8 cellular contexts compared by ENCODE assay signal in the genomic region with DNA sequence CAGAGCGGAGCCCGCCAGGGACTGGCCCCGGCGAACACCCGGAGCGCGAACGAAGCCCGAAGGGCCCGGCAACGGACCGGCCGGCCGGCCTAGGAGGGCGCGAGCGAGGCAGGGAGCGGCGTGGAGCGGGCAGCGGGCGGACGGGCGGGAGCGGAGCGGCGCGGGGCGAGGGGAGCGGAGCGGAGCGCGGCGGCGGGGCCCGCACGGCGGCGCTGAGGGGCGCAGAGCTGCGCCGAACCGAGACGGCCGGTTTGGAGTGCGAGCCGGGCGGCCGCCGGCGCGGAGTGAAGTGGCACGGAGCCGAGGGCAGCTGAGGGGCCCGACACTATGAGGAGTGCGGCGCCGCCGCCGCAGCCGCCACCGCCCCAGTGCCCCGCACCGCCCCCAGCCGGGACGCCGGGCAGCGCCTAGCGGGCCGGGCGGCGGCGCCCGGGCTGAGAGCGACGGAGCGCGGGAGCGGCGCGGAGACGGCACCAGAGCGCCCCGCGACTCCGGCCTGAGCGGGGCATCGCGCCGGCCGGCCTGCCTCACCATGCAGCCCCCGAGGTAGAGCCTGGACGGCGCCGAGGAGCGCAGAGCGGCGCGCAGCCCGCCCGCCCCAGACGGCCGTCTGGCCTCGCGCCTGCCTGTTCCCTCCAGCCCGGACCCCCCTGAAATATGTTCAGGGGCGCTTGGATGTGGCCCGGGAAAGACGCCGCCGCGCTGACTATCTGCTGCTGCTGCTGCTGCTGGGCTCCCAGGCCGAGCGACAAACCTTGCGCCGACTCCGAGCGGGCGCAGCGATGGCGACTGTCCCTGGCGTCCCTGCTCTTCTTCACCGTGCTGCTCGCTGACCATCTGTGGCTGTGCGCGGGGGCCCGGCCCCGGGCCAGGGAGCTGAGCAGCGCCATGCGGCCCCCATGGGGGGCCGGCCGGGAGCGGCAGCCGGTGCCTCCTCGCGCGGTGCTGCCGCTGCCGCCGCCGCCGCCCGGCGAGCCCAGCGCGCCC. TPM values are rescaled to one million over a fixed set of nuclear protein-coding genes. Genes with fewer than 3 reads are reported as not detected.
DNase-seq lines count a peak whose midpoint lies in the region; ATAC-seq and TF ChIP-seq lines count a peak whose summit lies in the region.

No MANE protein-coding gene starts in this region.

- H3K4me1 ChIP-seq in RWPE2 (ENCODE audit: insufficient read depth, poor library complexity, severe bottlenecking) (no peaks in the 10 kb centered on the region), hepatocyte (ENCODE audit: insufficient read depth) (no peaks in the 10 kb centered on the region)

- H3K79me2 ChIP-seq in hepatocyte: no peaks in the 10 kb centered on the region

- no peak; the same call in 1 of the 3 replicates for ATAC-seq in RWPE2 (ENCODE audit: low read depth)

- TF ChIP-seq POLR2A in lower leg skin (IDR thresholded peaks at IDR 0.05): no peak

- H3K9me3 Mint-ChIP-seq in type B pancreatic cell: no peaks in the 10 kb centered on the region

- H3K9me2 ChIP-seq in hepatocyte (replicated peaks; ENCODE audit: insufficient read depth): no peaks in the 10 kb centered on the region

- whole genome bisulfite sequencing in hepatocyte (ENCODE audit: low lambda C conversion rate, missing lambda C conversion rate): 47% methylated on average over 76 of the region's 146 CpGs
- 51% methylated on average over 57 of the region's 146 CpGs; no CpG with 5 or more reads in 1 of the 2 donors for WGBS in lower leg skin, 2 donors

- no peaks in the 10 kb centered on the region for H3K4me1 Mint-ChIP-seq in type B pancreatic cell (ENCODE audit: unreplicated experiment)

- peaks cover 26% of the 10 kb centered on the region for H3K27me3 Mint-ChIP-seq in type B pancreatic cell

- no peaks in the 10 kb centered on the region for H3K36me3 Mint-ChIP-seq in type B pancreatic cell

- H4K20me1 ChIP-seq in hepatocyte (ENCODE audit: insufficient read depth, poor library complexity, severe bottlenecking): no peaks in the 10 kb centered on the region

- H3K4me3 Mint-ChIP-seq in type B pancreatic cell: no peak overlapping the region

- DNase-seq in H7 (peak; percentile 62), RWPE2 (ENCODE audit: low spot score) (no peak), hepatocyte (ENCODE audit: low spot score) (peak; percentile 10), skeletal muscle cell (ENCODE audit: low read depth) (no peak), lower leg skin (ENCODE audit: low spot score in 2 of 2) (no peak), GM10266 (ENCODE audit: extremely low spot score) (no peak), type B pancreatic cell (ENCODE audit: extremely low spot score, unreplicated experiment) (no peak), GM20000 (ENCODE audit: low spot score) (no peak)

- H3K27me3 ChIP-seq in H7 (ENCODE audit: control insufficient read depth, insufficient read depth, low read length): peaks cover 13% of the 10 kb centered on the region
- peaks cover 6% of the 10 kb centered on the region for H3K27me3 ChIP-seq in RWPE2 (ENCODE audit: insufficient read depth, poor library complexity, severe bottlenecking)
- peaks cover 19% of the 10 kb centered on the region for H3K27me3 ChIP-seq in hepatocyte

- TF ChIP-seq CTCF in RWPE2 (IDR thresholded peaks at IDR 0.05; ENCODE audit: poor library complexity, severe bottlenecking) (no peak), hepatocyte (IDR thresholded peaks at IDR 0.05; ENCODE audit: poor library complexity) (no peak), lower leg skin (IDR thresholded peaks at IDR 0.05) (no peak), GM10266 (IDR thresholded peaks at IDR 0.05; ENCODE audit: control insufficient read depth, insufficient read depth, low read depth, missing control alignments) (no peak), type B pancreatic cell (conservative IDR thresholded peaks at IDR 0.05) (no peak), GM20000 (IDR thresholded peaks at IDR 0.05; ENCODE audit: extremely low read depth, missing control alignments) (no peak)

- intact Hi-C loops in lower leg skin (cut with DNase I; ENCODE audit: low total_unique reads): no loop called here

- no peak overlapping the region for H2AFZ ChIP-seq in hepatocyte

- H3K27ac ChIP-seq in RWPE2 (ENCODE audit: poor library complexity, severe bottlenecking) (no peak overlapping the region), hepatocyte (no peak overlapping the region)

- peak overlapping the region; percentile 89 for H3K4me2 ChIP-seq in hepatocyte

- no peak overlapping the region for H3K27ac Mint-ChIP-seq in type B pancreatic cell

- H3K36me3 ChIP-seq in H7 (replicated peaks; ENCODE audit: control insufficient read depth, insufficient read depth, low read length) (no peaks in the 10 kb centered on the region), RWPE2 (ENCODE audit: low read depth) (no peaks in the 10 kb centered on the region), hepatocyte (replicated peaks; ENCODE audit: insufficient read depth, low read depth) (no peaks in the 10 kb centered on the region)

- H3K4me3 ChIP-seq in H7 (ENCODE audit: insufficient read depth, low read depth, low read length) (peak overlapping the region; percentile 63), RWPE2 (ENCODE audit: severe bottlenecking) (peak overlapping the region; percentile 41), hepatocyte (peak overlapping the region; percentile 55), skeletal muscle cell (ENCODE audit: low read depth, low read length) (peak overlapping the region; percentile 37), lower leg skin (ENCODE audit: low read depth, poor library complexity, severe bottlenecking) (no peak overlapping the region)

- H3K9me3 ChIP-seq in RWPE2 (ENCODE audit: severe bottlenecking) (no peaks in the 10 kb centered on the region), hepatocyte (ENCODE audit: low read depth) (no peaks in the 10 kb centered on the region)

RNA-seq across cellular contexts. Expression of a gene that starts 0.8 kb away (rescaled TPM):
- 5.4 and 7.4 TPM in 2 replicates for total RNA-seq in H7 (2014; rRNA removed; shearing (Covaris generic))
- total RNA-seq in hepatocyte (0.16 and 0.20 TPM in 2 replicates), lower leg skin (under 1 TPM in 1 of 4 donors, not detected in 3; 0.19 TPM), type B pancreatic cell (ENCODE audit: low replicate concordance) (1.8 and 3.4 TPM in 2 replicates)
- 0.38 and 0.46 TPM in 2 replicates for polyA plus RNA-seq in hepatocyte

Comparison
In these comparisons a context has a peak if more than half of its experiments do, and no peak if none do; other contexts are left out.
1. DNase-seq: peak in H7 (single experiment) and hepatocyte (single experiment); none in RWPE2 (single experiment), skeletal muscle cell (single experiment), lower leg skin (0 of 2), GM10266 (single experiment), type B pancreatic cell (single experiment) and GM20000 (single experiment).